20 cellular contexts compared by ENCODE assay signal in the genomic region with DNA sequence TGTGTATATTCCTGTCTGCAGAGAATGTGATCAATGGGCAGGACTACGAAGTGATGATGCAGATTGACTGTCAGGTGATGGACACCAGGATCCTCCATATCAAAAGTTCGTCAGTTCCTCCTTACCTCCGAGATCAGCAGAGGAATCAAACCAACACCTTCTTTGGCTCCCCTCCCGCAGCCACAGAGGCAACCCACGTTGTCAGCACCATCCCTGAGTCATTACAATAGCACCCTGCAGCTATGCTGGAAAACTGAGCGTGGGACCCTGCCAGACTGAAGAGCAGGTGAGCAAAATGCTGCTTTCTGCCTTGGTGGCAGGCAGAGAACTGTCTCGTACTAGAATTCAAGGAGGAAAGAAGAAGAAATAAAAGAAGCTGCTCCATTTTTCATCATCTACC.
DNase-seq lines count a peak whose midpoint lies in the region; ATAC-seq, FAIRE-seq and TF ChIP-seq lines count a peak whose summit lies in the region.
"Had no signal": no experiment of that assay in that cellular context is flagged by ENCODE, and none has a peak within 500 bp of the region (broad histone marks: within the 10 kb centered on the region; RNA-seq: fewer than 3 reads in every experiment).

No MANE protein-coding gene starts in this region.

- H3K9me3 Mint-ChIP-seq in activated T-cell treated with anti-CD3 and anti-CD28 coated beads, Interleukin-2, amount 50 U/mL, for 24 hours, result no peaks in the 10 kb centered on the region
- H3K9me3 Mint-ChIP-seq in activated T-cell treated with anti-CD3 and anti-CD28 coated beads, Interleukin-2, amount 50 U/mL, for 4 hours, result no peaks in the 10 kb centered on the region
- H3K9me3 Mint-ChIP-seq in chondrocyte (ENCODE audit: low read depth) (no peaks in the 10 kb centered on the region), progenitor cell of endocrine pancreas (ENCODE audit: low read depth) (no peaks in the 10 kb centered on the region)
- H3K9me3 Mint-ChIP-seq in naive thymus-derived CD8-positive, alpha-beta T cell, result peaks cover 0 to 1% (median 0%) of the 10 kb centered on the region in 9 donors
- H3K9me3 Mint-ChIP-seq: CD8-positive, alpha-beta T cell had no signal

- intact Hi-C loops in PC-3 (cut with micrococcal nuclease), result no loop called here

- POLR2A ChIA-PET in PC-3 (lab: Charles Lee; ENCODE audit: unreplicated experiment), result no interaction called here
- POLR2A ChIA-PET in naive thymus-derived CD8-positive, alpha-beta T cell (lab: Charles Lee), result interaction anchor here (0.6 kb wide), 1 partner anchor 71 kb away, joined by 3 read pairs; no protein-coding TSS in a partner anchor

- no peak for ATAC-seq in activated T-cell treated with anti-CD3 and anti-CD28 coated beads, Interleukin-2, amount 50 U/mL, for 4 hours
- no peak for ATAC-seq in PC-3
- ATAC-seq in naive thymus-derived CD8-positive, alpha-beta T cell, result no peak
- ATAC-seq: CD8-positive, alpha-beta T cell; esophagus mucosa; GM12878; pancreas had no signal

- no TSS peak for BruUV-seq in PC-3 (replicated peaks; lab: Mats Ljungman, UMichigan)

- no peaks in the 10 kb centered on the region for H3K27me3 ChIP-seq in PC-3 (ENCODE audit: low read length)
- H3K27me3 ChIP-seq: colonic mucosa, pancreas, upper lobe of left lung had no signal

- H3K4me3 Mint-ChIP-seq in activated T-cell treated with anti-CD3 and anti-CD28 coated beads, Interleukin-2, amount 50 U/mL, for 24 hours, result no peak overlapping the region
- H3K4me3 Mint-ChIP-seq in activated T-cell treated with anti-CD3 and anti-CD28 coated beads, Interleukin-2, amount 50 U/mL, for 4 hours, result no peak overlapping the region
- H3K4me3 Mint-ChIP-seq in chondrocyte (ENCODE audit: unreplicated experiment) (no peak overlapping the region), progenitor cell of endocrine pancreas (ENCODE audit: low read depth) (no peak overlapping the region)
- H3K4me3 Mint-ChIP-seq in naive thymus-derived CD8-positive, alpha-beta T cell, result no peak overlapping the region
- H3K4me3 Mint-ChIP-seq: CD8-positive, alpha-beta T cell had no signal

- H3K36me3 Mint-ChIP-seq in activated T-cell treated with anti-CD3 and anti-CD28 coated beads, Interleukin-2, amount 50 U/mL, for 24 hours (ENCODE audit: low read depth), result peaks cover 77% of the 10 kb centered on the region
- peaks cover 36% of the 10 kb centered on the region for H3K36me3 Mint-ChIP-seq in activated T-cell treated with anti-CD3 and anti-CD28 coated beads, Interleukin-2, amount 50 U/mL, for 4 hours (ENCODE audit: insufficient read depth)
- H3K36me3 Mint-ChIP-seq in chondrocyte (ENCODE audit: low read depth), result peaks cover 10% of the 10 kb centered on the region
- H3K36me3 Mint-ChIP-seq in progenitor cell of endocrine pancreas (ENCODE audit: insufficient read depth), result peaks cover 11% of the 10 kb centered on the region
- peaks cover 8 to 40% (median 32%) of the 10 kb centered on the region in 3 donors for H3K36me3 Mint-ChIP-seq in naive thymus-derived CD8-positive, alpha-beta T cell

- CTCF ChIA-PET in PC-3 (lab: Charles Lee), result no interaction called here

- H3K36me3 ChIP-seq in PC-3 (ENCODE audit: low read depth, low read length), result 0 out of 2 replicates have a peak, but pooled peaks cover 4% of the 10 kb centered on the region
- H3K36me3 ChIP-seq: colonic mucosa had no signal

- H4K20me1 ChIP-seq in PC-3 (ENCODE audit: low read length), result no peaks in the 10 kb centered on the region

- no peaks in the 10 kb centered on the region for H3K9me3 ChIP-seq in PC-3 (ENCODE audit: low read length)
- H3K9me3 ChIP-seq: colonic mucosa, pancreas, upper lobe of left lung had no signal

- H3K9me2 ChIP-seq in PC-3 (replicated peaks; ENCODE audit: low read length), result no peaks in the 10 kb centered on the region

- TF ChIP-seq CTCF in PC-3 (conservative IDR thresholded peaks at IDR 0.05; ENCODE audit: low read depth, low read length) (no peak), chondrocyte (IDR thresholded peaks at IDR 0.05) (no peak), progenitor cell of endocrine pancreas (IDR thresholded peaks at IDR 0.05; ENCODE audit: unreplicated experiment) (no peak)

- H3K27ac Mint-ChIP-seq in activated T-cell treated with anti-CD3 and anti-CD28 coated beads, Interleukin-2, amount 50 U/mL, for 24 hours, result peak overlapping the region; percentile 45
- H3K27ac Mint-ChIP-seq in chondrocyte (ENCODE audit: unreplicated experiment) (peak overlapping the region; percentile 78), progenitor cell of endocrine pancreas (peak overlapping the region; percentile 31)
- H3K27ac Mint-ChIP-seq in naive thymus-derived CD8-positive, alpha-beta T cell, result peak overlapping the region in 2 of 10 donors; percentile 36 to 40
- H3K27ac Mint-ChIP-seq: CD8-positive, alpha-beta T cell had no signal

- peaks cover 70% of the 10 kb centered on the region for H3K4me1 Mint-ChIP-seq in activated T-cell treated with anti-CD3 and anti-CD28 coated beads, Interleukin-2, amount 50 U/mL, for 24 hours (ENCODE audit: low read depth)
- H3K4me1 Mint-ChIP-seq in activated T-cell treated with anti-CD3 and anti-CD28 coated beads, Interleukin-2, amount 50 U/mL, for 4 hours (ENCODE audit: low read depth), result peaks cover 64% of the 10 kb centered on the region
- H3K4me1 Mint-ChIP-seq in chondrocyte (ENCODE audit: low read depth), result peaks cover 91% of the 10 kb centered on the region
- peaks cover under 1% of the 10 kb centered on the region for H3K4me1 Mint-ChIP-seq in progenitor cell of endocrine pancreas (ENCODE audit: low read depth)
- H3K4me1 Mint-ChIP-seq in naive thymus-derived CD8-positive, alpha-beta T cell, result peaks cover 13 to 51% (median 40%) of the 10 kb centered on the region in 4 donors

- no peaks in the 10 kb centered on the region for H3K27me3 Mint-ChIP-seq in activated T-cell treated with anti-CD3 and anti-CD28 coated beads, Interleukin-2, amount 50 U/mL, for 24 hours
- H3K27me3 Mint-ChIP-seq in activated T-cell treated with anti-CD3 and anti-CD28 coated beads, Interleukin-2, amount 50 U/mL, for 4 hours (ENCODE audit: low read depth), result no peaks in the 10 kb centered on the region
- no peaks in the 10 kb centered on the region for H3K27me3 Mint-ChIP-seq in chondrocyte (ENCODE audit: low read depth)
- H3K27me3 Mint-ChIP-seq in progenitor cell of endocrine pancreas, result no peaks in the 10 kb centered on the region
- H3K27me3 Mint-ChIP-seq in naive thymus-derived CD8-positive, alpha-beta T cell, result no peaks in the 10 kb centered on the region

- no peaks in the 10 kb centered on the region for H3K79me2 ChIP-seq in PC-3 (ENCODE audit: low read length)

- H3F3A ChIP-seq in PC-3 (ENCODE audit: low read length, unreplicated experiment), result no peaks in the 10 kb centered on the region

- DNase-seq in activated T-cell treated with anti-CD3 and anti-CD28 coated beads, Interleukin-2, amount 50 U/mL, for 24 hours, result no peak
- DNase-seq in activated T-cell treated with anti-CD3 and anti-CD28 coated beads, Interleukin-2, amount 50 U/mL, for 4 hours, result no peak
- DNase-seq in PC-3 (peak; percentile 22), chondrocyte (ENCODE audit: low spot score) (no peak), progenitor cell of endocrine pancreas (ENCODE audit: low spot score, unreplicated experiment) (no peak), frontal cortex (ENCODE audit: low spot score in 2 of 2) (no peak), DMS53 (lab: John Stamatoyannopoulos, UW) (no peak)
- DNase-seq in naive thymus-derived CD8-positive, alpha-beta T cell, result no peak
- DNase-seq: CD8-positive, alpha-beta T cell; colonic mucosa; hippocampal formation; NCI-H1930; NCI-H510A; pancreas; small intestine; stimulated activated naive CD4-positive, alpha-beta T cell treated with Interleukin-2 at 50 U/mL for 16 hours; upper lobe of left lung had no signal

- H3K4me1 ChIP-seq in PC-3 (ENCODE audit: insufficient read depth, low read length), result peaks cover 25% of the 10 kb centered on the region
- H3K4me1 ChIP-seq: colonic mucosa, pancreas had no signal

- H3K4me2 ChIP-seq in PC-3 (ENCODE audit: low read length), result no peak overlapping the region

- no peak overlapping the region for H3K9ac ChIP-seq in PC-3 (ENCODE audit: low read length)

- no peak overlapping the region for H3K27ac ChIP-seq in PC-3 (ENCODE audit: low read length)
- H3K27ac ChIP-seq: colonic mucosa, pancreas, upper lobe of left lung, VCaP had no signal

- no peak for FAIRE-seq in frontal cortex (lab: Jason Lieb, UNC)
- FAIRE-seq: GM12878, pancreas, small intestine had no signal

- no peak overlapping the region for H2AFZ ChIP-seq in PC-3 (ENCODE audit: low read length)

- no peak overlapping the region for H3K4me3 ChIP-seq in PC-3 (ENCODE audit: low read length)
- H3K4me3 ChIP-seq: colonic mucosa, GM12878, pancreas, upper lobe of left lung had no signal
